In the genomic region with DNA sequence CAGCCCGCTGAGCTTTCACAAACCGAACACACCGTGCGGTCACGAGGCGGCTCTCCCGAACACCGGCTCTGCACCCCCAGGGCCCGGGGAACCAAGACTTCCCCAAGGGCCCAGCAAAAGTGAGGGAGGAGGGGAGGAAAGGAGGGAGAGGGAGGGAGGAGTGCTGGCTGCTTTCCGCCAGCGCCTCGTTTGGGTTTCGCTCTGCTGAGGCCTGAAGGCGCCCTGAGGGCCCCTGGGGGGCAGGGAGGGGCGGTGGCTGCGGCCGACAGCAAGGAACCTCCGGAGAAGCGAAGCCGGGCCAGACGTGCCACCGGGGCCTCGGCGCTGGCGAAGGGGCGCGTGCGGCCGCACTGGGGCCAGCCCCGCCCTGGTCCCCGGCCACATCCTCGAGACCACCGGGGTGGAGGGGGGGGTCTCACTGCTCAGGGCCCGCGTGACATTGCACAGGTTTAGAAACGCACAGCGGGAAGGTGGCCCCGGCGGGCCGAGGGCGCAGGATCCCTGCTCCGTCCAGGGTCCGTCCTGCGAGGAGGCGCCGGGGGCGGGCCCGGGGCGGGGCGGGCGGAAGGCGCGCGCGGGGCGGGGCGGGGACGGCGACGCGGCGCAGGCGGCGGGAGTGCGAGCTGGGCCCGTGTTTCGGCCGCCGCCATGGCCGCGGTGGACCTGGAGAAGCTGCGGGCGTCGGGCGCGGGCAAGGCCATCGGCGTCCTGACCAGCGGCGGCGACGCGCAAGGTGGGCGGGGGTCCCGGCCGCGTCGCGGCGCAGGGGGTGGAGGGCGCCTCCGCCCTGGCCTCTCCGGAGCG, we compare ENCODE assay signal across 8 cellular contexts. TPM values are rescaled to one million over a fixed set of nuclear protein-coding genes. Genes with fewer than 3 reads are reported as not detected.
A peak's percentile ranks its signal among the peaks of the same experiment; 100 is the strongest.
DNase-seq lines count a peak whose midpoint lies in the region; ATAC-seq and TF ChIP-seq lines count a peak whose summit lies in the region.

Gene PFKL, plus strand, starts transcription at position 596 of the 804 bp plus-strand sequence. Its CDS starts 53 bp downstream, at position 649.

- intact Hi-C loops in right lobe of liver (cut with DNase I), result no loop called here

- DNase-seq in NCI-H2196 (lab: John Stamatoyannopoulos, UW; ENCODE audit: unreplicated experiment), result peak; percentile 68
- DNase-seq in NCI-H2196 treated with DMSO at 0.1 percent for 48 hours (lab: John Stamatoyannopoulos, UW; ENCODE audit: unreplicated experiment), result no peak
- DNase-seq in NCI-H2171 treated with DMSO at 0.1 percent for 48 hours (lab: John Stamatoyannopoulos, UW), result peak; percentile 47
- DNase-seq in activated CD4-positive, alpha-beta T cell treated with anti-CD3 and anti-CD28 coated beads, Interleukin-2, amount 50 U/mL, for 48 hours, result peak; percentile 70 to 78
- DNase-seq in right lobe of liver, result peak; percentile 83 to 84 (median 83)
- DNase-seq in stimulated activated CD4-positive, alpha-beta T cell treated with anti-CD3 and anti-CD28 coated beads, Interleukin-4, amount 100 ng/mL, for 24 hours, result peak; percentile 54

- no peak for TF ChIP-seq CTCF in right lobe of liver (IDR thresholded peaks at IDR 0.05)

- peak within 1 kb of the TSS; percentile 87 to 93 for H3K4me3 ChIP-seq in duodenal mucosa (ENCODE audit: low read depth in 1 of 2, low read length in 2 of 2)
- peak within 1 kb of the TSS; percentile 66 to 88 (median 83) for H3K4me3 ChIP-seq in right lobe of liver

- H3K4me1 ChIP-seq in duodenal mucosa (ENCODE audit: control insufficient read depth in 1 of 2, insufficient read depth in 2 of 2, low read length in 2 of 2) (peaks cover 44 to 58% of the 10 kb centered on the region in 2 donors), right lobe of liver (peaks cover 0 to 43% (median 15%) of the 10 kb centered on the region in 4 donors)

- peak within 1 kb of the TSS; percentile 77 to 81 for H3K9ac ChIP-seq in duodenal mucosa (ENCODE audit: low read depth in 1 of 2, low read length in 2 of 2)

- WGBS in right lobe of liver (ENCODE audit: insufficient coverage, low coverage, low lambda C conversion rate, missing lambda C conversion rate), result 1% methylated on average over 8 of the region's 94 CpGs

- peak within 1 kb of the TSS; percentile 82 for H3K27ac ChIP-seq in duodenal mucosa (ENCODE audit: low read depth, low read length)
- peak within 1 kb of the TSS; percentile 84 to 88 (median 86) for H3K27ac ChIP-seq in right lobe of liver

- H3K27me3 ChIP-seq in duodenal mucosa (ENCODE audit: control insufficient read depth in 1 of 2, insufficient read depth in 2 of 2, low read length in 2 of 2) (no peaks in the 10 kb centered on the region), right lobe of liver (no peaks in the 10 kb centered on the region)

- H3K36me3 ChIP-seq in duodenal mucosa (ENCODE audit: control insufficient read depth in 1 of 2, insufficient read depth in 2 of 2, low read length in 2 of 2) (no peaks in the 10 kb centered on the region), right lobe of liver (no peaks in the 10 kb centered on the region)

- peak; percentile 41 for TF ChIP-seq POLR2A in right lobe of liver (IDR thresholded peaks at IDR 0.05)

- ATAC-seq in HG02840 (IDR thresholded peaks at IDR 0.05; ENCODE audit: low FRiP score, unreplicated experiment) (peak; percentile 44), right lobe of liver (peak; percentile 47 to 70 (median 62))

- H3K9me3 ChIP-seq in duodenal mucosa (ENCODE audit: control insufficient read depth in 1 of 2, low read length in 2 of 2), result no peaks in the 10 kb centered on the region
- no peaks in the 10 kb centered on the region for H3K9me3 ChIP-seq in right lobe of liver

RNA-seq across cellular contexts. Expression of gene PFKL, which starts in this region (rescaled TPM):
- total RNA-seq in right lobe of liver, result 10 to 100 TPM; 68.3 to 97.6 (median 73.7) TPM
